16 cellular contexts compared by ENCODE assay signal in genomic region chr4:95050980-95051688, GRCh38.
A peak's percentile ranks its signal among the peaks of the same experiment; 100 is the strongest.
DNase-seq lines count a peak whose midpoint lies in the region; ATAC-seq, FAIRE-seq and TF ChIP-seq lines count a peak whose summit lies in the region.
"Had no signal": no experiment of that assay in that cellular context is flagged by ENCODE, and none has a peak within 500 bp of the region (broad histone marks: within the 10 kb centered on the region; RNA-seq: fewer than 3 reads in every experiment).

No MANE protein-coding gene starts in this region.

- peak overlapping the region; percentile 94 for H3K27ac Mint-ChIP-seq in neural crest cell (ENCODE audit: unreplicated experiment)
- H3K27ac Mint-ChIP-seq: CD14-positive monocyte had no signal

- DNase-seq in UCSD-AML1 (lab: John Stamatoyannopoulos, UW; ENCODE audit: unreplicated experiment) = peak; percentile 5
- no peak for DNase-seq in endothelial cell of umbilical vein (ENCODE audit: low read depth, low spot score)
- DNase-seq in neural crest cell (ENCODE audit: low read depth, low spot score) = peak; percentile 29
- peak in 1 of 2 donors; percentile 46 for DNase-seq in aorta
- DNase-seq in activated effector memory CD4-positive, alpha-beta T cell treated with Interleukin-2 at 50 U/mL for 16 hours = no peak
- no peak for DNase-seq in KG1 (lab: John Stamatoyannopoulos, UW)
- DNase-seq: activated CD4-positive, alpha-beta T cell treated with anti-CD3 and anti-CD28 coated beads, Interleukin-2, amount 50 U/mL, for 1 hour; activated T-cell treated with anti-CD3 and anti-CD28 coated beads, Interleukin-2, amount 50 U/mL, for 48 hours; NCI-H2029; NCI-H82; stimulated activated CD4-positive, alpha-beta T cell treated with anti-CD3 and anti-CD28 coated beads, Interleukin-2, amount 100 ng/mL, for 24 hours; transverse colon had no signal

- no peaks in the 10 kb centered on the region for H3K4me1 ChIP-seq in endothelial cell of umbilical vein (ENCODE audit: control insufficient read depth, extremely low read depth, insufficient read depth, low read length)
- peaks cover 0 to 2% of the 10 kb centered on the region in 2 donors for H3K4me1 ChIP-seq in aorta (ENCODE audit: control insufficient read depth in 1 of 2, insufficient read depth in 2 of 2, low read length in 2 of 2)
- H3K4me1 ChIP-seq: transverse colon had no signal

- H2AFZ ChIP-seq in endothelial cell of umbilical vein (ENCODE audit: low read depth, low read length) = peak overlapping the region; percentile 85

- H3K9ac ChIP-seq in endothelial cell of umbilical vein (replicated peaks; ENCODE audit: extremely low read depth, insufficient read depth, low read length) = no peak overlapping the region

- intact Hi-C loops in endothelial cell of umbilical vein (cut with micrococcal nuclease) (no loop called here), aorta (cut with DNase I) (no loop called here)

- H3K27me3 Mint-ChIP-seq in neural crest cell (ENCODE audit: low read depth) = no peaks in the 10 kb centered on the region

- H4K20me1 ChIP-seq in endothelial cell of umbilical vein (replicated peaks; ENCODE audit: control insufficient read depth, extremely low read depth, insufficient read depth, low read length) = no peaks in the 10 kb centered on the region

- H3K4me1 Mint-ChIP-seq in neural crest cell = peaks cover 61% of the 10 kb centered on the region
- H3K4me1 Mint-ChIP-seq: CD14-positive monocyte had no signal

- no peak overlapping the region for H3K4me3 ChIP-seq in endothelial cell of umbilical vein (replicated peaks in 1 of 3; ENCODE audit: insufficient read depth in 1 of 3, low read depth in 1 of 3, low read length in 3 of 3)
- H3K4me3 ChIP-seq in aorta (ENCODE audit: low read length in 2 of 2) = peak overlapping the region in 1 of 2 donors; percentile 16
- H3K4me3 ChIP-seq: GM12878, transverse colon had no signal

- CTCF ChIA-PET in endothelial cell of umbilical vein (lab: Charles Lee) = interaction anchor here (1.3 kb wide), 1 partner anchor 11 kb away, joined by 3 read pairs; no protein-coding TSS in a partner anchor

- H3K4me2 ChIP-seq in endothelial cell of umbilical vein (ENCODE audit: insufficient read depth, low read length) = peak overlapping the region; percentile 1

- H3K9me3 Mint-ChIP-seq in neural crest cell = no peaks in the 10 kb centered on the region

- dilution Hi-C loops in endothelial cell of umbilical vein (cut with MboI; ENCODE audit: extremely low pct_ligation_motif_present, low sequenced_read_pairs) = no loop called here

- no TSS peak for BruUV-seq in endothelial cell of umbilical vein (replicated peaks; lab: Mats Ljungman, UMichigan)

- H3K36me3 ChIP-seq in endothelial cell of umbilical vein (ENCODE audit: control insufficient read depth in 2 of 2, extremely low read depth in 1 of 2, insufficient read depth in 2 of 2, low read length in 2 of 2) (no peaks in the 10 kb centered on the region), aorta (ENCODE audit: control insufficient read depth in 1 of 2, insufficient read depth in 2 of 2, low read length in 1 of 2) (no peaks in the 10 kb centered on the region)
- H3K36me3 ChIP-seq: transverse colon had no signal

- H3K27ac ChIP-seq in endothelial cell of umbilical vein (ENCODE audit: insufficient read depth, low read depth, low read length) (no peak overlapping the region), aorta (ENCODE audit: low read depth in 1 of 2, low read length in 2 of 2) (peak overlapping the region in 1 of 2 donors; percentile 88)
- H3K27ac ChIP-seq: transverse colon had no signal

- no peak for TF ChIP-seq POLR2A in endothelial cell of umbilical vein (IDR thresholded peaks at IDR 0.05; ENCODE audit: low read depth, low read length)

- H3K27me3 ChIP-seq in endothelial cell of umbilical vein (ENCODE audit: control insufficient read depth in 2 of 2, insufficient read depth in 2 of 2, low read length in 2 of 2) = no peaks in the 10 kb centered on the region
- no peaks in the 10 kb centered on the region for H3K27me3 ChIP-seq in aorta (ENCODE audit: control insufficient read depth in 1 of 2, insufficient read depth in 2 of 2, low read length in 1 of 2)
- H3K27me3 ChIP-seq: transverse colon had no signal

- FAIRE-seq in endothelial cell of umbilical vein (lab: Jason Lieb, UNC) = no peak
- FAIRE-seq: GM12878, HTR-8/SVneo had no signal

- H3K4me3 Mint-ChIP-seq in neural crest cell = peak overlapping the region; percentile 84
- H3K4me3 Mint-ChIP-seq: CD14-positive monocyte had no signal

- no peak for TF ChIP-seq CTCF in endothelial cell of umbilical vein (IDR thresholded peaks at IDR 0.05; ENCODE audit: extremely low read depth in 1 of 2, insufficient read depth in 1 of 2, low read depth in 1 of 2, low read length in 2 of 2)
- no peak for TF ChIP-seq CTCF in neural crest cell (conservative IDR thresholded peaks at IDR 0.05)

- no peaks in the 10 kb centered on the region for H3K79me2 ChIP-seq in endothelial cell of umbilical vein (ENCODE audit: control insufficient read depth, insufficient read depth, low read length)

- H3K9me1 ChIP-seq in endothelial cell of umbilical vein (replicated peaks; ENCODE audit: control insufficient read depth, extremely low read depth, insufficient read depth, low read length) = no peaks in the 10 kb centered on the region

- H3K36me3 Mint-ChIP-seq in neural crest cell (ENCODE audit: low read depth) = no peaks in the 10 kb centered on the region
- H3K36me3 Mint-ChIP-seq: CD14-positive monocyte had no signal

- POLR2A ChIA-PET in endothelial cell of umbilical vein (lab: Charles Lee) = no interaction called here

- ATAC-seq in aorta (ENCODE audit: low FRiP score) = peak; percentile 54
- ATAC-seq in GM18520 (IDR thresholded peaks at IDR 0.05; ENCODE audit: unreplicated experiment) = no peak
- ATAC-seq: GM12878 had no signal

- H3K9me3 ChIP-seq in endothelial cell of umbilical vein (replicated peaks; ENCODE audit: control insufficient read depth, insufficient read depth, low read length) = no peaks in the 10 kb centered on the region
- H3K9me3 ChIP-seq in aorta (ENCODE audit: control insufficient read depth, low read length) = no peaks in the 10 kb centered on the region
- H3K9me3 ChIP-seq: transverse colon had no signal

- WGBS in aorta, 2 donors = 1 to 6% methylated on average over 13 of the region's 13 CpGs

TF ChIP-seq in endothelial cell of umbilical vein, 7 proteins besides CTCF, POLR2A, EP300 and RAD21:
- TF ChIP-seq FOS (IDR thresholded peaks at IDR 0.05; ENCODE audit: borderline replicate concordance, insufficient read depth, low read length) (no peak), JUN (IDR thresholded peaks at IDR 0.05; ENCODE audit: borderline replicate concordance, insufficient read depth, insufficient read length, low read depth) (no peak), POLR2AphosphoS5 (IDR thresholded peaks at IDR 0.05; ENCODE audit: insufficient read depth, low read depth, low read length) (no peak), EZH2 (IDR thresholded peaks at IDR 0.05; ENCODE audit: borderline replicate concordance, low read depth, low read length, severe bottlenecking) (no peak), GATA2 (IDR thresholded peaks at IDR 0.05; ENCODE audit: insufficient read depth, insufficient read length, low read depth, low read length) (no peak), MYC (IDR thresholded peaks at IDR 0.05; ENCODE audit: low read depth, low read length) (no peak)
- TF ChIP-seq, protein P1, sequence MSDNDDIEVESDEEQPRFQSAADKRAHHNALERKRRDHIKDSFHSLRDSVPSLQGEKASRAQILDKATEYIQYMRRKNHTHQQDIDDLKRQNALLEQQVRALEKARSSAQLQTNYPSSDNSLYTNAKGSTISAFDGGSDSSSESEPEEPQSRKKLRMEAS (IDR thresholded peaks at IDR 0.05; ENCODE audit: insufficient read depth, insufficient read length) = no peak

Comparison
In these comparisons a context has a peak if more than half of its experiments do, and no peak if none do; other contexts are left out.
1. DNase-seq: peak in UCSD-AML1 (single experiment) and neural crest cell (single experiment); none in endothelial cell of umbilical vein (single experiment), activated effector memory CD4-positive, alpha-beta T cell treated with Interleukin-2 at 50 U/mL for 16 hours (single experiment) and KG1 (single experiment).